ENCODE assay signal across 19 cellular contexts in genomic region chr3:151553873-151554272, GRCh38.
A peak's percentile ranks its signal among the peaks of the same experiment; 100 is the strongest.
DNase-seq lines count a peak whose midpoint lies in the region; ATAC-seq and TF ChIP-seq lines count a peak whose summit lies in the region.
"Had no signal": no experiment of that assay in that cellular context is flagged by ENCODE, and none has a peak within 500 bp of the region (broad histone marks: within the 10 kb centered on the region; RNA-seq: fewer than 3 reads in every experiment).

No MANE protein-coding gene starts in this region.

- H3K9me3 ChIP-seq in adrenal gland (replicated peaks in 1 of 3) (no peaks in the 10 kb centered on the region), right cardiac atrium (ENCODE audit: control insufficient read depth, low read length) (no peaks in the 10 kb centered on the region), upper lobe of right lung (no peaks in the 10 kb centered on the region), smooth muscle cell (replicated peaks; ENCODE audit: low read depth) (no peaks in the 10 kb centered on the region), HAP-1 (no peaks in the 10 kb centered on the region)
- H3K9me3 ChIP-seq: testis had no signal

- H3K4me3 ChIP-seq in adrenal gland: no peak overlapping the region
- no peak overlapping the region for H3K4me3 ChIP-seq in right cardiac atrium (ENCODE audit: low read length)
- no peak overlapping the region for H3K4me3 ChIP-seq in upper lobe of right lung
- H3K4me3 ChIP-seq in smooth muscle cell: no peak overlapping the region
- H3K4me3 ChIP-seq in HAP-1: no peak overlapping the region
- H3K4me3 ChIP-seq: testis had no signal

- H3K36me3 ChIP-seq in adrenal gland (replicated peaks in 1 of 2): no peaks in the 10 kb centered on the region
- H3K36me3 ChIP-seq in upper lobe of right lung: no peaks in the 10 kb centered on the region
- H3K36me3 ChIP-seq in smooth muscle cell (ENCODE audit: low read depth): no peaks in the 10 kb centered on the region
- H3K36me3 ChIP-seq in HAP-1 (replicated peaks): no peaks in the 10 kb centered on the region

- no peak for TF ChIP-seq POLR2A in adrenal gland (IDR thresholded peaks at IDR 0.05)

- intact Hi-C loops in adrenal gland (cut with DNase I): no loop called here
- intact Hi-C loops in right cardiac atrium (cut with DNase I): no loop called here
- intact Hi-C loops in upper lobe of right lung (cut with DNase I): no loop called here

- H3K27ac ChIP-seq in adrenal gland (no peak overlapping the region), right cardiac atrium (ENCODE audit: low read length) (peak overlapping the region; percentile 64), upper lobe of right lung (peak overlapping the region; percentile 49), smooth muscle cell (ENCODE audit: low read depth) (no peak overlapping the region)
- H3K27ac ChIP-seq: 22Rv1, testis had no signal

- no peaks in the 10 kb centered on the region for H3K79me2 ChIP-seq in smooth muscle cell (ENCODE audit: low read depth)

- H3K4me1 ChIP-seq in adrenal gland (replicated peaks in 1 of 2) (peaks cover 16 to 24% of the 10 kb centered on the region in 2 donors), right cardiac atrium (ENCODE audit: control insufficient read depth, insufficient read depth, low read length) (peaks cover 2% of the 10 kb centered on the region), upper lobe of right lung (no peaks in the 10 kb centered on the region), smooth muscle cell (ENCODE audit: low read depth) (peaks cover 6% of the 10 kb centered on the region), HAP-1 (peaks cover 7% of the 10 kb centered on the region)

- peaks cover 7% of the 10 kb centered on the region for H3F3A ChIP-seq in smooth muscle cell (ENCODE audit: low read depth)

- in situ Hi-C loops in HAP-1 (cut with MboI; ENCODE audit: low sequenced_read_pairs): no loop called here

- H4K20me1 ChIP-seq in smooth muscle cell (ENCODE audit: low read depth): no peaks in the 10 kb centered on the region

- ATAC-seq in right cardiac atrium (peak in 1 of 2 donors; percentile 57), upper lobe of right lung (peak; percentile 88)
- ATAC-seq: sciatic nerve had no signal

- DNase-seq in SIG-M5 treated with dmso at 0.1 percent for 504 hours (lab: John Stamatoyannopoulos, UW; ENCODE audit: unreplicated experiment) (peak; percentile 75), SIG-M5 (lab: John Stamatoyannopoulos, UW) (no peak), adrenal gland (peak; percentile 39 to 74 (median 68)), right cardiac atrium (peak; percentile 52 to 76 (median 56)), upper lobe of right lung (no peak), smooth muscle cell (lab: John Stamatoyannopoulos, UW; ENCODE audit: unreplicated experiment) (no peak), HAP-1 (ENCODE audit: low spot score in 2 of 2) (no peak), HK-2 (ENCODE audit: unreplicated experiment) (no peak)
- DNase-seq: activated CD4-positive, alpha-beta T cell treated with anti-CD3 and anti-CD28 coated beads for 1 hour; activated CD8-positive, alpha-beta memory T cell treated with anti-CD3 and anti-CD28 coated beads, Interleukin-2, amount 50 U/mL, for 4 hours; activated naive CD4-positive, alpha-beta T cell treated with anti-CD3 and anti-CD28 coated beads for 36 hours; GOT3; NCI-H1092 treated with DMSO at 0.1 percent for 48 hours; NCI-H2171 treated with DMSO at 0.1 percent for 48 hours; stimulated activated CD4-positive, alpha-beta T cell treated with anti-CD3 and anti-CD28 coated beads, Interleukin-2, amount 100 ng/mL, for 48 hours; stimulated activated CD8-positive, alpha-beta memory T cell treated with anti-CD3 and anti-CD28 coated beads, Interleukin-4, amount 100 ng/mL, for 48 hours; testis had no signal

- H3K27me3 ChIP-seq in adrenal gland: no peaks in the 10 kb centered on the region
- H3K27me3 ChIP-seq in right cardiac atrium (ENCODE audit: control insufficient read depth, insufficient read depth): no peaks in the 10 kb centered on the region
- no peaks in the 10 kb centered on the region for H3K27me3 ChIP-seq in upper lobe of right lung
- no peaks in the 10 kb centered on the region for H3K27me3 ChIP-seq in smooth muscle cell (ENCODE audit: low read depth)
- H3K27me3 ChIP-seq in HAP-1 (ENCODE audit: low read depth): no peaks in the 10 kb centered on the region
- H3K27me3 ChIP-seq: testis had no signal

- H3K9ac ChIP-seq in smooth muscle cell (ENCODE audit: low read depth): no peak overlapping the region

- 51 to 66% (median 58%) methylated on average over 3 of the region's 3 CpGs for WGBS in adrenal gland, 4 donors
- WGBS in right cardiac atrium: 58% methylated on average over 3 of the region's 3 CpGs
- WGBS in smooth muscle cell (ENCODE audit: low lambda C conversion rate): 49% methylated on average over 3 of the region's 3 CpGs

- no peak overlapping the region for H3K4me2 ChIP-seq in smooth muscle cell

- TF ChIP-seq CTCF in adrenal gland (IDR thresholded peaks at IDR 0.05) (no peak), upper lobe of right lung (IDR thresholded peaks at IDR 0.05) (no peak), smooth muscle cell (IDR thresholded peaks at IDR 0.05; ENCODE audit: borderline replicate concordance, insufficient read depth, poor library complexity, severe bottlenecking) (no peak)

- H2AFZ ChIP-seq in smooth muscle cell (ENCODE audit: low read depth): no peak overlapping the region

Comparison
In these comparisons a context has a peak if more than half of its experiments do, and no peak if none do; other contexts are left out.
1. DNase-seq: peak in SIG-M5 treated with dmso at 0.1 percent for 504 hours (single experiment), adrenal gland (7 of 7) and right cardiac atrium (3 of 3); none in SIG-M5 (single experiment), upper lobe of right lung (single experiment), smooth muscle cell (single experiment), HAP-1 (0 of 2) and HK-2 (single experiment).
2. H3K27ac ChIP-seq: peak in right cardiac atrium (single experiment) and upper lobe of right lung (single experiment); none in adrenal gland (0 of 5) and smooth muscle cell (single experiment).